ENCODE assay signal across 1 cellular context in genomic region chr5:41925555-41925946, GRCh38.
A peak's percentile ranks its signal among the peaks of the same experiment; 100 is the strongest.
TF ChIP-seq lines count a peak whose summit lies in the region.

No MANE protein-coding gene starts in this region.

TF ChIP-seq in GM12878, 131 proteins besides CTCF, POLR2A, EP300 and RAD21 (continued from another document):
- TF ChIP-seq RELB (IDR thresholded peaks at IDR 0.05; ENCODE audit: low read depth) (0 out of 2 replicates have a peak, but pooled peaks have one; percentile 19), TBL1XR1 (IDR thresholded peaks at IDR 0.05; ENCODE audit: low read depth, low read length) (0 out of 2 replicates have a peak, but pooled peaks have one; percentile 2), ZNF592 (IDR thresholded peaks at IDR 0.05) (no peak), DPF2 (IDR thresholded peaks at IDR 0.05) (peak; percentile 5; the same call in 1 of the 2 replicates), ASH2L (IDR thresholded peaks at IDR 0.05; ENCODE audit: borderline replicate concordance, low read depth) (0 out of 2 replicates have a peak, but pooled peaks have one; percentile 15), CUX1 (IDR thresholded peaks at IDR 0.05; ENCODE audit: insufficient replicate concordance, low read depth, low read length) (no peak), NRF1 (conservative IDR thresholded peaks at IDR 0.05; ENCODE audit: low read depth, low read length) (no peak), MEF2B (IDR thresholded peaks at IDR 0.05; ENCODE audit: partially characterized antibody, poor library complexity, severe bottlenecking) (peak; percentile 70), LARP7 (IDR thresholded peaks at IDR 0.05) (0 out of 2 replicates have a peak, but pooled peaks have one; percentile 5), BCLAF1 (IDR thresholded peaks at IDR 0.05) (no peak), EED (IDR thresholded peaks at IDR 0.05; ENCODE audit: low read depth) (no peak; the same call in 1 of the 2 replicates), POU2F2 (IDR thresholded peaks at IDR 0.05; ENCODE audit: borderline replicate concordance, low read depth, low read length) (no peak), MEF2A (IDR thresholded peaks at IDR 0.05; ENCODE audit: insufficient read depth, low read depth, low read length) (no peak), SPI1 (IDR thresholded peaks at IDR 0.05; ENCODE audit: borderline replicate concordance, insufficient read depth, low read depth, low read length) (no peak), MYC (IDR thresholded peaks at IDR 0.05; ENCODE audit: insufficient read depth, insufficient read length, insufficient replicate concordance, low read length, severe bottlenecking) (peak; percentile 13), SMARCA5 (IDR thresholded peaks at IDR 0.05) (no peak)
